ENCODE assay signal across 20 cellular contexts in genomic region chr16:58442547-58442946, GRCh38. TPM values are rescaled to one million over a fixed set of nuclear protein-coding genes. Genes with fewer than 3 reads are reported as not detected.
A peak's percentile ranks its signal among the peaks of the same experiment; 100 is the strongest.
DNase-seq lines count a peak whose midpoint lies in the region; ATAC-seq and TF ChIP-seq lines count a peak whose summit lies in the region.
"Had no signal": no experiment of that assay in that cellular context is flagged by ENCODE, and none has a peak within 500 bp of the region (broad histone marks: within the 10 kb centered on the region; RNA-seq: fewer than 3 reads in every experiment).

No MANE protein-coding gene starts in this region.

- intact Hi-C loops in Right ventricle myocardium inferior (cut with DNase I): no loop called here
- intact Hi-C loops in heart right ventricle (cut with DNase I): loop anchor here in 1 of 10 donors (10.0 kb wide), 1 partner anchor 58 kb away; no protein-coding TSS in a partner anchor

- H3K4me3 ChIP-seq in right atrium auricular region: no peak overlapping the region
- H3K4me3 ChIP-seq in heart right ventricle: no peak overlapping the region
- no peak overlapping the region for H3K4me3 ChIP-seq in smooth muscle cell
- H3K4me3 ChIP-seq: GM23248 had no signal

- CTCF ChIA-PET in HEK293T (lab: Yijun Ruan, JAX): no interaction called here

- peak; percentile 16 for ATAC-seq in Right ventricle myocardium inferior
- peak in 6 of 8 donors; percentile 25 to 68 (median 38) for ATAC-seq in heart right ventricle
- ATAC-seq in GM21367 (IDR thresholded peaks at IDR 0.05; ENCODE audit: unreplicated experiment): no peak
- ATAC-seq: HCT116, Panc1 had no signal

- WGBS in heart right ventricle, 2 donors: 38 to 54% methylated on average over 5 of the region's 5 CpGs
- 74% methylated on average over 5 of the region's 5 CpGs for WGBS in smooth muscle cell (ENCODE audit: low lambda C conversion rate)

- no peaks in the 10 kb centered on the region for H3K79me2 ChIP-seq in smooth muscle cell (ENCODE audit: low read depth)

- no peaks in the 10 kb centered on the region for H3K4me1 ChIP-seq in right atrium auricular region
- H3K4me1 ChIP-seq in heart right ventricle: no peaks in the 10 kb centered on the region
- no peaks in the 10 kb centered on the region for H3K4me1 ChIP-seq in smooth muscle cell (ENCODE audit: low read depth)

- no peaks in the 10 kb centered on the region for H4K20me1 ChIP-seq in smooth muscle cell (ENCODE audit: low read depth)

- no peaks in the 10 kb centered on the region for H3F3A ChIP-seq in smooth muscle cell (ENCODE audit: low read depth)

- H3K4me2 ChIP-seq in smooth muscle cell: no peak overlapping the region

- H3K36me3 ChIP-seq in right atrium auricular region: no peaks in the 10 kb centered on the region
- H3K36me3 ChIP-seq in heart right ventricle: no peaks in the 10 kb centered on the region
- H3K36me3 ChIP-seq in smooth muscle cell (ENCODE audit: low read depth): no peaks in the 10 kb centered on the region

- no peak for TF ChIP-seq CTCF in right atrium auricular region (IDR thresholded peaks at IDR 0.05)
- no peak for TF ChIP-seq CTCF in heart right ventricle (IDR thresholded peaks at IDR 0.05)
- TF ChIP-seq CTCF in smooth muscle cell (IDR thresholded peaks at IDR 0.05; ENCODE audit: borderline replicate concordance, insufficient read depth, poor library complexity, severe bottlenecking): no peak

- no peak overlapping the region for H3K9ac ChIP-seq in smooth muscle cell (ENCODE audit: low read depth)
- H3K9ac ChIP-seq: GM23248 had no signal

- no peak overlapping the region for H2AFZ ChIP-seq in smooth muscle cell (ENCODE audit: low read depth)
- H2AFZ ChIP-seq: GM23248 had no signal

- POLR2A ChIA-PET in HEK293T (lab: Yijun Ruan, JAX): no interaction called here

- DNase-seq in Right ventricle myocardium inferior (ENCODE audit: missing footprints): no peak
- DNase-seq in right atrium auricular region (ENCODE audit: low spot score): no peak
- peak; percentile 49 for DNase-seq in NCI-H2107 (lab: John Stamatoyannopoulos, UW)
- DNase-seq in heart right ventricle: no peak
- no peak for DNase-seq in smooth muscle cell (lab: John Stamatoyannopoulos, UW; ENCODE audit: unreplicated experiment)
- no peak for DNase-seq in HEK293T (ENCODE audit: extremely low spot score)
- DNase-seq in HuH-7 (ENCODE audit: low spot score): no peak
- DNase-seq: CD4-positive, CD25-positive, alpha-beta regulatory T cell; DMS79 treated with DMSO at 0.1 percent for 48 hours; GDM1; GM23248; KBM-7; NCI-H1417 treated with DMSO at 0.1 percent for 48 hours; NCI-H2029; NCI-H446; NCI-H748 treated with DMSO at 0.1 percent for 48 hours; SHP77 had no signal

- H3K27me3 ChIP-seq in right atrium auricular region (no peaks in the 10 kb centered on the region), heart right ventricle (no peaks in the 10 kb centered on the region), smooth muscle cell (ENCODE audit: low read depth) (peaks cover 8% of the 10 kb centered on the region)

- H3K9me3 ChIP-seq in right atrium auricular region (no peaks in the 10 kb centered on the region), heart right ventricle (no peaks in the 10 kb centered on the region), smooth muscle cell (replicated peaks; ENCODE audit: low read depth) (no peaks in the 10 kb centered on the region)

- H3K27ac ChIP-seq in right atrium auricular region (peak overlapping the region in 1 of 2 donors; percentile 21), heart right ventricle (peak overlapping the region in 1 of 10 donors; percentile 22), smooth muscle cell (ENCODE audit: low read depth) (no peak overlapping the region)
- H3K27ac ChIP-seq: GM23248 had no signal

TF ChIP-seq in HEK293T, 16 proteins besides CTCF, POLR2A, EP300 and RAD21:
- TF ChIP-seq FOXA1 (IDR thresholded peaks at IDR 0.05) (no peak), ZNF384 (IDR thresholded peaks at IDR 0.05) (no peak), HDGF (IDR thresholded peaks at IDR 0.05; ENCODE audit: borderline replicate concordance) (no peak)

RNA-seq across cellular contexts. Expression of gene GINS3, which starts 50.3 kb away (rescaled TPM):
- total RNA-seq in Right ventricle myocardium inferior (6.5 TPM), right atrium auricular region (1 to 10 TPM; 5.8 to 7.1 TPM), heart right ventricle (1 to 10 TPM; 4.0 to 8.8 (median 5.5) TPM), smooth muscle cell (1.9 and 2.2 TPM in 2 replicates)
- polyA plus RNA-seq in heart right ventricle (10 to 100 TPM in 1 of 2 donors, 1 to 10 TPM in 1; 6.9 to 13.5 TPM), smooth muscle cell (0.70 and 4.2 TPM in 2 replicates)

RNA-seq across cellular contexts. Expression of gene NDRG4, which starts 57.4 kb away (rescaled TPM):
- total RNA-seq in Right ventricle myocardium inferior (337 TPM), right atrium auricular region (100 to 1,000 TPM; 163 to 238 TPM), heart right ventricle (100 to 1,000 TPM; 336 to 821 (median 630) TPM), smooth muscle cell (9.9 and 17.1 TPM in 2 replicates)
- polyA plus RNA-seq in heart right ventricle (100 to 1,000 TPM; 286 to 507 TPM), smooth muscle cell (21.0 and 23.0 TPM in 2 replicates)
